In genomic region chrX:48090123-48090522, GRCh38 we compare ENCODE assay signal across 26 cellular contexts. TPM values are rescaled to one million over a fixed set of nuclear protein-coding genes. Genes with fewer than 3 reads are reported as not detected.
DNase-seq lines count a peak whose midpoint lies in the region; TF ChIP-seq lines count a peak whose summit lies in the region.
"Had no signal": no experiment of that assay in that cellular context is flagged by ENCODE, and none has a peak within 500 bp of the region (broad histone marks: within the 10 kb centered on the region; RNA-seq: fewer than 3 reads in every experiment).

No MANE protein-coding gene starts in this region.

- no peak for TF ChIP-seq CTCF in LNCaP clone FGC (IDR thresholded peaks at IDR 0.05; ENCODE audit: control insufficient read depth, extremely low read depth, insufficient read depth)
- no peak for TF ChIP-seq CTCF in right atrium auricular region (IDR thresholded peaks at IDR 0.05)
- no peak for TF ChIP-seq CTCF in vagina (IDR thresholded peaks at IDR 0.05)

- H3K36me3 ChIP-seq in right atrium auricular region (no peaks in the 10 kb centered on the region), vagina (no peaks in the 10 kb centered on the region)
- H3K36me3 ChIP-seq: BLaER1 treated with 17β-estradiol and CSF1 and Interleukin-3, amounts not matched to agents 10 nM and 100 nM; MG63 had no signal

- H3K27ac ChIP-seq in right atrium auricular region = no peak overlapping the region
- no peak overlapping the region for H3K27ac ChIP-seq in vagina
- H3K27ac ChIP-seq: A549; BLaER1 treated with 17β-estradiol and CSF1 and Interleukin-3, amounts not matched to agents 10 nM and 100 nM; HL-60 had no signal

- DNase-seq in GF-D8 (lab: John Stamatoyannopoulos, UW) = peak; percentile 0
- peak; percentile 41 for DNase-seq in LNCaP clone FGC (ENCODE audit: low read depth)
- DNase-seq in amniotic epithelial cell (ENCODE audit: low read depth) = peak; percentile 58
- DNase-seq in iris pigment epithelial cell (ENCODE audit: low read depth) = peak; percentile 10
- DNase-seq in right atrium auricular region (ENCODE audit: low spot score) = no peak
- no peak for DNase-seq in COR-L47 (lab: John Stamatoyannopoulos, UW)
- DNase-seq in vagina (ENCODE audit: extremely low spot score in 2 of 2) = no peak
- no peak for DNase-seq in glomerular visceral epithelial cell (ENCODE audit: extremely low spot score)
- DNase-seq: AML-193; CD4-positive, alpha-beta T cell; DND-41; MG63; NCI-H1092; NCI-H1417 treated with DMSO at 0.1 percent for 48 hours; NCI-H1694 treated with DMSO at 0.1 percent for 48 hours; NCI-H2081 treated with DMSO at 0.1 percent for 48 hours; NCI-H2171 treated with DMSO at 0.1 percent for 48 hours; NCI-H345; NCI-H510A treated with DMSO at 0.1 percent for 48 hours; Right ventricle myocardium superior; T-cell had no signal

- no peaks in the 10 kb centered on the region for H3K4me1 ChIP-seq in right atrium auricular region
- no peaks in the 10 kb centered on the region for H3K4me1 ChIP-seq in vagina
- H3K4me1 ChIP-seq: A549; BLaER1 treated with 17β-estradiol and CSF1 and Interleukin-3, amounts not matched to agents 10 nM and 100 nM had no signal

- no peaks in the 10 kb centered on the region for H3K27me3 ChIP-seq in right atrium auricular region
- H3K27me3 ChIP-seq in vagina = no peaks in the 10 kb centered on the region
- H3K27me3 ChIP-seq: MG63 had no signal

- H3K4me3 ChIP-seq in LNCaP clone FGC (ENCODE audit: low read depth, low read length) (no peak overlapping the region), right atrium auricular region (no peak overlapping the region), vagina (no peak overlapping the region)
- H3K4me3 ChIP-seq: A549; BLaER1 treated with 17β-estradiol and CSF1 and Interleukin-3, amounts not matched to agents 10 nM and 100 nM; MG63 had no signal

- TF ChIP-seq POLR2A in vagina (IDR thresholded peaks at IDR 0.05) = no peak

- H3K9me3 ChIP-seq in right atrium auricular region = no peaks in the 10 kb centered on the region
- no peaks in the 10 kb centered on the region for H3K9me3 ChIP-seq in vagina
- H3K9me3 ChIP-seq: A549; BLaER1 treated with 17β-estradiol and CSF1 and Interleukin-3, amounts not matched to agents 10 nM and 100 nM; MG63 had no signal

- intact Hi-C loops in vagina (cut with DNase I) = no loop called here

RNA-seq across cellular contexts. Expression of gene ZNF630, which starts 18.7 kb away (rescaled TPM):
- total RNA-seq in right atrium auricular region (1 to 10 TPM; 2.7 to 3.9 TPM), vagina (4.7 TPM)
- total RNA-seq: SK-MEL-5 had no signal

RNA-seq across cellular contexts. Expression of gene SPACA5B, which starts 40.3 kb away (rescaled TPM):
- total RNA-seq in right atrium auricular region = not detected
- total RNA-seq in vagina = not detected
- total RNA-seq: CD4-positive, alpha-beta T cell; Right ventricle myocardium superior; RPMI7951; SK-MEL-5; T-cell had no signal

Comparison
In these comparisons a context has a peak if more than half of its experiments do, and no peak if none do; other contexts are left out.
1. DNase-seq: peak in GF-D8 (single experiment), LNCaP clone FGC (single experiment), amniotic epithelial cell (single experiment) and iris pigment epithelial cell (single experiment); none in right atrium auricular region (single experiment), COR-L47 (single experiment), vagina (0 of 2) and glomerular visceral epithelial cell (single experiment).